ENCODE assay signal across 1 cellular context in genomic region chr2:128232965-128233789, GRCh38.
A peak's percentile ranks its signal among the peaks of the same experiment; 100 is the strongest.
TF ChIP-seq lines count a peak whose summit lies in the region.

No MANE protein-coding gene starts in this region.

TF ChIP-seq in SK-N-SH, 30 proteins besides CTCF, POLR2A, EP300 and RAD21 (continued from another document):
- TF ChIP-seq SMC3 (IDR thresholded peaks at IDR 0.05; ENCODE audit: low read depth, low read length) (peak; percentile 82), MXI1 (IDR thresholded peaks at IDR 0.05; ENCODE audit: low read depth, low read length) (0 out of 2 replicates have a peak, but pooled peaks have one; percentile 39), NRF1 (IDR thresholded peaks at IDR 0.05; ENCODE audit: low read depth, low read length) (peak; percentile 67), ZBTB33 (IDR thresholded peaks at IDR 0.05; ENCODE audit: borderline replicate concordance, low read depth) (no peak), MAX (IDR thresholded peaks at IDR 0.05; ENCODE audit: low read depth) (peak; percentile 46; the same call in 1 of the 2 replicates), TEAD4 (IDR thresholded peaks at IDR 0.05; ENCODE audit: borderline replicate concordance, insufficient read depth) (no peak)
